11 cellular contexts compared by ENCODE assay signal in genomic region chr17:50689956-50690886, GRCh38. TPM values are rescaled to one million over a fixed set of nuclear protein-coding genes. Genes with fewer than 3 reads are reported as not detected.
DNase-seq lines count a peak whose midpoint lies in the region; ATAC-seq and TF ChIP-seq lines count a peak whose summit lies in the region.
"Had no signal": no experiment of that assay in that cellular context is flagged by ENCODE, and none has a peak within 500 bp of the region (broad histone marks: within the 10 kb centered on the region; RNA-seq: fewer than 3 reads in every experiment).

No MANE protein-coding gene starts in this region.

- no peak overlapping the region for H3K4me3 Mint-ChIP-seq in immature natural killer cell
- H3K4me3 Mint-ChIP-seq in activated CD4-positive, alpha-beta memory T cell treated with anti-CD3 and anti-CD28 coated beads for 36 hours = no peak overlapping the region

- CTCF ChIA-PET in activated CD4-positive, alpha-beta memory T cell treated with anti-CD3 and anti-CD28 coated beads for 36 hours (lab: Charles Lee) = interaction anchor here (1.2 kb wide), 1 partner anchor 60 kb away, joined by 3 read pairs; no protein-coding TSS in a partner anchor

- H3K9me3 ChIP-seq in left ventricle myocardium inferior (replicated peaks) = no peaks in the 10 kb centered on the region
- no peaks in the 10 kb centered on the region for H3K9me3 ChIP-seq in liver (ENCODE audit: control insufficient read depth in 4 of 4, low read length in 3 of 4)
- no peaks in the 10 kb centered on the region for H3K9me3 ChIP-seq in thyroid gland

- H3K27ac ChIP-seq in left ventricle myocardium inferior (replicated peaks) (no peak overlapping the region), liver (ENCODE audit: low read depth in 1 of 2, low read length in 2 of 2) (peak overlapping the region; percentile 14 to 71), thyroid gland (peak overlapping the region; percentile 25 to 66 (median 55))
- H3K27ac ChIP-seq: SK-N-MC had no signal

- peaks cover 36% of the 10 kb centered on the region for H3K4me1 ChIP-seq in left ventricle myocardium inferior
- H3K4me1 ChIP-seq in liver (ENCODE audit: control insufficient read depth in 4 of 4, insufficient read depth in 4 of 4, low read length in 3 of 4) = peaks cover 35 to 84% (median 74%) of the 10 kb centered on the region in 4 donors
- peaks cover 72 to 88% of the 10 kb centered on the region in 2 donors for H3K4me1 ChIP-seq in thyroid gland

- no peak overlapping the region for H3K4me3 ChIP-seq in left ventricle myocardium inferior
- H3K4me3 ChIP-seq in astrocyte of the spinal cord (ENCODE audit: low read depth, low read length) = no peak overlapping the region
- no peak overlapping the region for H3K4me3 ChIP-seq in liver (ENCODE audit: low read depth in 1 of 3, low read length in 3 of 3)
- no peak overlapping the region for H3K4me3 ChIP-seq in thyroid gland (replicated peaks in 1 of 3)
- H3K4me3 ChIP-seq: SK-N-MC had no signal

- ATAC-seq in Right ventricle myocardium inferior = no peak

- H3K27me3 Mint-ChIP-seq in immature natural killer cell (ENCODE audit: low read depth in 3 of 3) = peaks cover 0 to 8% (median 0%) of the 10 kb centered on the region in 3 donors
- H3K27me3 Mint-ChIP-seq in activated CD4-positive, alpha-beta memory T cell treated with anti-CD3 and anti-CD28 coated beads for 36 hours = no peaks in the 10 kb centered on the region

- no peak for TF ChIP-seq RAD21 in liver (IDR thresholded peaks at IDR 0.05)

- no peaks in the 10 kb centered on the region for H3K27me3 ChIP-seq in left ventricle myocardium inferior (ENCODE audit: low read depth)
- no peaks in the 10 kb centered on the region for H3K27me3 ChIP-seq in liver (ENCODE audit: control insufficient read depth in 4 of 4, insufficient read depth in 4 of 4, low read length in 3 of 4)
- no peaks in the 10 kb centered on the region for H3K27me3 ChIP-seq in thyroid gland

- no peak overlapping the region for H3K27ac Mint-ChIP-seq in immature natural killer cell
- H3K27ac Mint-ChIP-seq in activated CD4-positive, alpha-beta memory T cell treated with anti-CD3 and anti-CD28 coated beads for 36 hours = no peak overlapping the region

- peaks cover 4 to 20% (median 12%) of the 10 kb centered on the region in 3 donors for H3K36me3 Mint-ChIP-seq in immature natural killer cell
- H3K36me3 Mint-ChIP-seq in activated CD4-positive, alpha-beta memory T cell treated with anti-CD3 and anti-CD28 coated beads for 36 hours = peaks cover 12% of the 10 kb centered on the region

- no peak for TF ChIP-seq CTCF in left ventricle myocardium inferior (IDR thresholded peaks at IDR 0.05; ENCODE audit: borderline replicate concordance)
- no peak for TF ChIP-seq CTCF in astrocyte of the spinal cord (IDR thresholded peaks at IDR 0.05; ENCODE audit: low read depth, low read length)
- TF ChIP-seq CTCF in liver (IDR thresholded peaks at IDR 0.05; ENCODE audit: low read depth, low read length, missing input control) = no peak
- no peak for TF ChIP-seq CTCF in thyroid gland (IDR thresholded peaks at IDR 0.05)

- intact Hi-C loops in Right ventricle myocardium inferior (cut with DNase I) (loop anchor here (10.0 kb wide), 1 partner anchor 205 kb away; no protein-coding TSS in a partner anchor), left ventricle myocardium inferior (cut with micrococcal nuclease) (loop anchor here (10.0 kb wide), 1 partner anchor 135 kb away; no protein-coding TSS in a partner anchor), thyroid gland (cut with DNase I) (loop anchor here (10.0 kb wide), 1 partner anchor 205 kb away; no protein-coding TSS in a partner anchor)
- intact Hi-C loops in activated CD4-positive, alpha-beta memory T cell treated with anti-CD3 and anti-CD28 coated beads for 36 hours (cut with micrococcal nuclease) = no loop called here

- DNase-seq in Right ventricle myocardium inferior (ENCODE audit: missing footprints) (peak; percentile 31), left ventricle myocardium inferior (no peak), astrocyte of the spinal cord (ENCODE audit: low read depth, low spot score) (peak; percentile 20), thyroid gland (peak; percentile 80 to 94), HuH-7.5 (ENCODE audit: low spot score) (no peak), immature natural killer cell (no peak)
- no peak for DNase-seq in activated CD4-positive, alpha-beta memory T cell treated with anti-CD3 and anti-CD28 coated beads for 36 hours
- DNase-seq: NCI-H1092 treated with DMSO at 0.1 percent for 48 hours had no signal

- no peak overlapping the region for H3K9ac ChIP-seq in liver (ENCODE audit: low read depth in 1 of 2, low read length in 2 of 2)

- H3K9me3 Mint-ChIP-seq in immature natural killer cell = no peaks in the 10 kb centered on the region
- H3K9me3 Mint-ChIP-seq in activated CD4-positive, alpha-beta memory T cell treated with anti-CD3 and anti-CD28 coated beads for 36 hours = no peaks in the 10 kb centered on the region

- no peaks in the 10 kb centered on the region for H3K4me1 Mint-ChIP-seq in immature natural killer cell
- H3K4me1 Mint-ChIP-seq in activated CD4-positive, alpha-beta memory T cell treated with anti-CD3 and anti-CD28 coated beads for 36 hours (ENCODE audit: low read depth) = no peaks in the 10 kb centered on the region

- POLR2A ChIA-PET in activated CD4-positive, alpha-beta memory T cell treated with anti-CD3 and anti-CD28 coated beads for 36 hours (lab: Charles Lee) = no interaction called here

- peaks cover 30% of the 10 kb centered on the region for H3K36me3 ChIP-seq in left ventricle myocardium inferior
- peaks cover 0 to 7% (median 1%) of the 10 kb centered on the region in 4 donors for H3K36me3 ChIP-seq in liver (ENCODE audit: control insufficient read depth in 4 of 4, insufficient read depth in 3 of 4, low read depth in 1 of 4, low read length in 3 of 4)
- no peaks in the 10 kb centered on the region for H3K36me3 ChIP-seq in thyroid gland

- 86% methylated on average over 19 of the region's 19 CpGs for WGBS in liver
- 62 to 70% methylated on average over 14 to 15 of the region's 19 CpGs for WGBS in thyroid gland, 2 donors

- no peak for TF ChIP-seq POLR2A in thyroid gland (IDR thresholded peaks at IDR 0.05)

- in situ Hi-C loops in astrocyte of the spinal cord (cut with HindIII; ENCODE audit: low sequenced_read_pairs) = no loop called here

TF ChIP-seq in liver, 16 proteins besides CTCF, POLR2A, EP300 and RAD21 (continues in another document):
- no peak for TF ChIP-seq NR2F2 (IDR thresholded peaks at IDR 0.05)
- TF ChIP-seq YY1 (IDR thresholded peaks at IDR 0.05) = no peak
- no peak for TF ChIP-seq EGR1 (IDR thresholded peaks at IDR 0.05; ENCODE audit: low read depth in 2 of 2)
- TF ChIP-seq ZBTB33 (IDR thresholded peaks at IDR 0.05) = no peak
- no peak for TF ChIP-seq GABPA (IDR thresholded peaks at IDR 0.05 in 1 of 2, conservative IDR thresholded peaks at IDR 0.05 in 1 of 2)
- TF ChIP-seq FOXA1 (IDR thresholded peaks at IDR 0.05) = no peak
- TF ChIP-seq MAX (IDR thresholded peaks at IDR 0.05) = no peak

RNA-seq across cellular contexts. Expression of gene ANKRD40, which starts 17.5 kb away (rescaled TPM):
- total RNA-seq in Right ventricle myocardium inferior = 60.9 TPM
- total RNA-seq in left ventricle myocardium inferior = 53.1 TPM
- 10 to 100 TPM; 10.1 to 15.1 TPM for total RNA-seq in liver
- 1 to 10 TPM; 6.2 to 9.3 TPM for polyA plus RNA-seq in liver
- total RNA-seq in thyroid gland = 10 to 100 TPM; 29.4 to 40.2 (median 35.1) TPM
- polyA plus RNA-seq in immature natural killer cell = 1 to 10 TPM; 2.3 to 6.8 (median 4.0) TPM
- total RNA-seq in activated CD4-positive, alpha-beta memory T cell treated with anti-CD3 and anti-CD28 coated beads for 36 hours = 10 to 100 TPM; 27.4 to 27.8 TPM

RNA-seq across cellular contexts. Expression of gene LUC7L3, which starts 29.2 kb away (rescaled TPM):
- total RNA-seq in Right ventricle myocardium inferior (49.3 TPM), left ventricle myocardium inferior (64.4 TPM), liver (10 to 100 TPM; 26.0 to 26.5 TPM), thyroid gland (100 to 1,000 TPM in 2 of 4 donors, 10 to 100 TPM in 2; 75.2 to 199 (median 140) TPM)
- polyA plus RNA-seq in liver (100 to 1,000 TPM in 1 of 2 donors, 10 to 100 TPM in 1; 15.5 to 126 TPM), immature natural killer cell (10 to 100 TPM; 29.2 to 77.8 (median 30.0) TPM)
- total RNA-seq in activated CD4-positive, alpha-beta memory T cell treated with anti-CD3 and anti-CD28 coated beads for 36 hours = 100 to 1,000 TPM; 120 to 137 TPM

RNA-seq across cellular contexts. Expression of gene ABCC3, which starts 55.5 kb away (rescaled TPM):
- total RNA-seq in Right ventricle myocardium inferior (0.68 TPM), left ventricle myocardium inferior (0.88 TPM), liver (100 to 1,000 TPM in 1 of 2 donors, 10 to 100 TPM in 1; 10.5 to 197 TPM), thyroid gland (100 to 1,000 TPM in 2 of 4 donors, 10 to 100 TPM in 2; 51.0 to 189 (median 131) TPM)
- polyA plus RNA-seq in liver (10 to 100 TPM; 66.7 to 94.3 TPM), immature natural killer cell (1 to 10 TPM in 1 of 3 donors, under 1 TPM in 1, not detected in 1; 0.52 to 1.2 TPM)
- total RNA-seq in activated CD4-positive, alpha-beta memory T cell treated with anti-CD3 and anti-CD28 coated beads for 36 hours = not detected
- total RNA-seq: frontal cortex had no signal

Comparison
In these comparisons a context has a peak if more than half of its experiments do, and no peak if none do; other contexts are left out.
1. DNase-seq: peak in Right ventricle myocardium inferior (single experiment), astrocyte of the spinal cord (single experiment) and thyroid gland (2 of 2); none in left ventricle myocardium inferior (single experiment), HuH-7.5 (single experiment), immature natural killer cell (0 of 3) and activated CD4-positive, alpha-beta memory T cell treated with anti-CD3 and anti-CD28 coated beads for 36 hours (single experiment).